In the genomic region with DNA sequence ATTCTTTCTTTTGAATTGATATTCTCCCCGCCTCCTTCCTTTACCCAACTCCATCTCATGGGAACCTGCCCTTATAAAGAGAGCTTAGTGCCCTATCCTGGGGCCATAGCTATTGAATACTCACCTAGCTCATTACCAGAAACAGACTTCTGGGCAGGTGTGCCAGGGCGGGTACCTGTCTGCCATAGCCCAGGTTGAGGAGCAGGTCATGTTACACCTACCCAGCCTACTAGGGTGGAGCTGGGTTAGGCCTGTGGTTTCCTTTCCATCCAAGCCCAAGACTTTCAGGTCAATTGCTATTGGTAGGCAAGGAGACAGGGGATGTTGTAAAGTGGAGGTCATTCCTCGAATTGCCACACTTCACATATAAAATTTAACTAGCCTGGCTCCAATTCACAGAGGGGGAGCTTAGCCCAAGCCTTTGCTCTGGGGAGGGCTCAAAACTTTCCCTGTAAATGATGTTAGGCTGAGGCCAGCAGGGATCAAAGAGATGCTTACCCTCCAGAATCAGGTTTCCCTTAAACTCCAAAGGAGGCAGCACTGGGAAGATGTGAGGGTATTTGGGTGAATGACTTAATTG, we compare ENCODE assay signal across 1 cellular context.
TF ChIP-seq lines count a peak whose summit lies in the region.

No MANE protein-coding gene starts in this region.

TF ChIP-seq in HCT116, 20 proteins besides CTCF, POLR2A, EP300 and RAD21 (continued from another document):
- TF ChIP-seq FOSL1 (IDR thresholded peaks at IDR 0.05; ENCODE audit: low read depth) (no peak), SP1 (IDR thresholded peaks at IDR 0.05; ENCODE audit: low read depth) (no peak), SRF (IDR thresholded peaks at IDR 0.05; ENCODE audit: low read depth) (no peak), POLR2AphosphoS5 (IDR thresholded peaks at IDR 0.05; ENCODE audit: low read depth, low read length) (no peak), EGR1 (IDR thresholded peaks at IDR 0.05; ENCODE audit: low read depth) (no peak), ELF1 (IDR thresholded peaks at IDR 0.05; ENCODE audit: borderline replicate concordance, low read depth) (no peak), EZH2 (IDR thresholded peaks at IDR 0.05) (no peak), JUND (IDR thresholded peaks at IDR 0.05) (no peak), ZFX (IDR thresholded peaks at IDR 0.05) (no peak), SIN3A (IDR thresholded peaks at IDR 0.05; ENCODE audit: low read depth) (no peak)
- TF ChIP-seq, protein P1, sequence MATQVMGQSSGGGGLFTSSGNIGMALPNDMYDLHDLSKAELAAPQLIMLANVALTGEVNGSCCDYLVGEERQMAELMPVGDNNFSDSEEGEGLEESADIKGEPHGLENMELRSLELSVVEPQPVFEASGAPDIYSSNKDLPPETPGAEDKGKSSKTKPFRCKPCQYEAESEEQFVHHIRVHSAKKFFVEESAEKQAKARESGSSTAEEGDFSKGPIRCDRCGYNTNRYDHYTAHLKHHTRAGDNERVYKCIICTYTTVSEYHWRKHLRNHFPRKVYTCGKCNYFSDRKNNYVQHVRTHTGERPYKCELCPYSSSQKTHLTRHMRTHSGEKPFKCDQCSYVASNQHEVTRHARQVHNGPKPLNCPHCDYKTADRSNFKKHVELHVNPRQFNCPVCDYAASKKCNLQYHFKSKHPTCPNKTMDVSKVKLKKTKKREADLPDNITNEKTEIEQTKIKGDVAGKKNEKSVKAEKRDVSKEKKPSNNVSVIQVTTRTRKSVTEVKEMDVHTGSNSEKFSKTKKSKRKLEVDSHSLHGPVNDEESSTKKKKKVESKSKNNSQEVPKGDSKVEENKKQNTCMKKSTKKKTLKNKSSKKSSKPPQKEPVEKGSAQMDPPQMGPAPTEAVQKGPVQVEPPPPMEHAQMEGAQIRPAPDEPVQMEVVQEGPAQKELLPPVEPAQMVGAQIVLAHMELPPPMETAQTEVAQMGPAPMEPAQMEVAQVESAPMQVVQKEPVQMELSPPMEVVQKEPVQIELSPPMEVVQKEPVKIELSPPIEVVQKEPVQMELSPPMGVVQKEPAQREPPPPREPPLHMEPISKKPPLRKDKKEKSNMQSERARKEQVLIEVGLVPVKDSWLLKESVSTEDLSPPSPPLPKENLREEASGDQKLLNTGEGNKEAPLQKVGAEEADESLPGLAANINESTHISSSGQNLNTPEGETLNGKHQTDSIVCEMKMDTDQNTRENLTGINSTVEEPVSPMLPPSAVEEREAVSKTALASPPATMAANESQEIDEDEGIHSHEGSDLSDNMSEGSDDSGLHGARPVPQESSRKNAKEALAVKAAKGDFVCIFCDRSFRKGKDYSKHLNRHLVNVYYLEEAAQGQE (IDR thresholded peaks at IDR 0.05; ENCODE audit: low read depth) = no peak
- TF ChIP-seq, protein P2, sequence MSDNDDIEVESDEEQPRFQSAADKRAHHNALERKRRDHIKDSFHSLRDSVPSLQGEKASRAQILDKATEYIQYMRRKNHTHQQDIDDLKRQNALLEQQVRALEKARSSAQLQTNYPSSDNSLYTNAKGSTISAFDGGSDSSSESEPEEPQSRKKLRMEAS (IDR thresholded peaks at IDR 0.05) = no peak
- TF ChIP-seq, protein P3, sequence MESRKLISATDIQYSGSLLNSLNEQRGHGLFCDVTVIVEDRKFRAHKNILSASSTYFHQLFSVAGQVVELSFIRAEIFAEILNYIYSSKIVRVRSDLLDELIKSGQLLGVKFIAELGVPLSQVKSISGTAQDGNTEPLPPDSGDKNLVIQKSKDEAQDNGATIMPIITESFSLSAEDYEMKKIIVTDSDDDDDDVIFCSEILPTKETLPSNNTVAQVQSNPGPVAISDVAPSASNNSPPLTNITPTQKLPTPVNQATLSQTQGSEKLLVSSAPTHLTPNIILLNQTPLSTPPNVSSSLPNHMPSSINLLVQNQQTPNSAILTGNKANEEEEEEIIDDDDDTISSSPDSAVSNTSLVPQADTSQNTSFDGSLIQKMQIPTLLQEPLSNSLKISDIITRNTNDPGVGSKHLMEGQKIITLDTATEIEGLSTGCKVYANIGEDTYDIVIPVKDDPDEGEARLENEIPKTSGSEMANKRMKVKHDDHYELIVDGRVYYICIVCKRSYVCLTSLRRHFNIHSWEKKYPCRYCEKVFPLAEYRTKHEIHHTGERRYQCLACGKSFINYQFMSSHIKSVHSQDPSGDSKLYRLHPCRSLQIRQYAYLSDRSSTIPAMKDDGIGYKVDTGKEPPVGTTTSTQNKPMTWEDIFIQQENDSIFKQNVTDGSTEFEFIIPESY (IDR thresholded peaks at IDR 0.05; ENCODE audit: extremely low read depth, insufficient replicate concordance, low read length) = no peak
